ENCODE assay signal across 1 cellular context in the genomic region with DNA sequence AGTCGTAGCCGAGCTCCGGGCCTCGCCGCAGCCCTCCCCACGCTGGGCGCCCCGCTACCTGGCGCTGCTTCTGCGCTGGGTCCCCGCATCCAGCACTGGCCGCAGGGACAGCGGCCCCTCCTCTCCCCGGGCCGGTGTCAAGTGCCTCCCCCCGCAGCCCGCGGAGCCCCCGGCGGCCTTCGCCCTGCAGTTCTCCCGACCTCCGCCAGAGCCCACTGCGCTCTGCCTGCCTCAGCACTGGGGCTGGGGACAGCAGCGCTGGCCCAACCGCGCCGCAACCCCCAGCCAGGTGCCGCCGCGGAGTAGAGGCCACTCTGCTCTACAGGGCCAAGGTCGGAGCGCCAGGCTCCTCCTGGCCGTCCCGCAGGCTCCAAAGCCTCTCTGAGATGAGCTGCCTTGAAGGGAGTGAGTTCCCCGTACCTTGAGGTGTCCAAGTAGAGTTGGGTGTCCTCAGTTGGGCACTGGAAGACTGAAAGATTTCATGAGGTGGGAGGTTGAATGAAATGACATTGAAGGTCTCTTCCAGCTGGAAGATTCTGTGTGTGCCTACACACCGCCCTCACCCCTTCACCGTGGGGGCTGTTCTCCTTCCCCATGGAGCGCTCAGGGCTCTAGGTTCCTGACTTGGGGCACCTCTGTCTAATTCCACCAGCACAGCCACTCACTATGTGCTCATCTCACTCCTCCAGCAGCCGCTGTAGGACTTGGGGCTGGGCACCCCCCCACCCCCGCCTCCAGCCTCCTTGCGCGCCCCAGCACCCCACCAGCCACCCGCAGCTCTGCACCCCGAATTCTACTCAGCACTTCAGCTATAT.
TF ChIP-seq lines count a peak whose summit lies in the region.

No MANE protein-coding gene starts in this region.

TF ChIP-seq in K562, 482 proteins besides CTCF, POLR2A, EP300 and RAD21 (continued from another document and continues in another):
- TF ChIP-seq PRDM10 (IDR thresholded peaks at IDR 0.05; ENCODE audit: partially characterized antibody) (no peak), USF1 (CRISPR knock-in tag; IDR thresholded peaks at IDR 0.05) (0 out of 2 replicates have a peak, but pooled peaks have one; percentile 12), NONO (IDR thresholded peaks at IDR 0.05; ENCODE audit: low read depth in 2 of 2, low read length in 1 of 2) (0 out of 4 replicates have a peak, but pooled peaks of 1 of the 2 experiments have one; percentile 37), HMG20A (CRISPR knock-in tag; conservative IDR thresholded peaks at IDR 0.05) (no peak), PHF20 (IDR thresholded peaks at IDR 0.05; ENCODE audit: partially characterized antibody) (peak; percentile 33), ZNF165 (CRISPR knock-in tag; IDR thresholded peaks at IDR 0.05; ENCODE audit: borderline replicate concordance) (no peak), ZNF232 (CRISPR knock-in tag; IDR thresholded peaks at IDR 0.05) (no peak), ZNF175 (CRISPR knock-in tag; IDR thresholded peaks at IDR 0.05; ENCODE audit: low read depth) (0 out of 2 replicates have a peak, but pooled peaks have one; percentile 39), CBFA2T3 (IDR thresholded peaks at IDR 0.05) (no peak), GABPA (tag; conservative IDR thresholded peaks at IDR 0.05; ENCODE audit: low read depth) (no peak), NR3C1 (CRISPR knock-in tag; IDR thresholded peaks at IDR 0.05) (peak; percentile 91), MLLT1 (IDR thresholded peaks at IDR 0.05) (no peak), CXXC5 (CRISPR knock-in tag; IDR thresholded peaks at IDR 0.05) (peak; percentile 41), FUS (optimal IDR thresholded peaks at IDR 0.05; ENCODE audit: low read depth, low read length) (peak; percentile 67), TGIF2 (CRISPR knock-in tag; IDR thresholded peaks at IDR 0.05) (peak; percentile 71; the same call in 1 of the 2 replicates), HSF4 (CRISPR knock-in tag; IDR thresholded peaks at IDR 0.05; ENCODE audit: borderline replicate concordance) (no peak), MYC (IDR thresholded peaks at IDR 0.05; ENCODE audit: low read depth, low read length) (peak; percentile 14; the same call in 1 of the 2 replicates), MYC (CRISPR knock-in tag; IDR thresholded peaks at IDR 0.05; ENCODE audit: borderline replicate concordance, low read depth) (no peak), ZNF512 (tag; IDR thresholded peaks at IDR 0.05) (no peak), ZNF431 (CRISPR knock-in tag; IDR thresholded peaks at IDR 0.05) (0 out of 2 replicates have a peak, but pooled peaks have one; percentile 27), FOXP4 (CRISPR knock-in tag; IDR thresholded peaks at IDR 0.05; ENCODE audit: borderline replicate concordance) (peak; percentile 69; the same call in 1 of the 2 replicates), MAZ (CRISPR knock-in tag; conservative IDR thresholded peaks at IDR 0.05 in 1 of 2, IDR thresholded peaks at IDR 0.05 in 1 of 2) (peak; percentile 86 to 93), RBM25 (IDR thresholded peaks at IDR 0.05; ENCODE audit: low read depth, low read length, severe bottlenecking) (peak; percentile 24), REST (CRISPR knock-in tag; IDR thresholded peaks at IDR 0.05; ENCODE audit: low read depth) (peak; percentile 98)
- TF ChIP-seq, protein P1, sequence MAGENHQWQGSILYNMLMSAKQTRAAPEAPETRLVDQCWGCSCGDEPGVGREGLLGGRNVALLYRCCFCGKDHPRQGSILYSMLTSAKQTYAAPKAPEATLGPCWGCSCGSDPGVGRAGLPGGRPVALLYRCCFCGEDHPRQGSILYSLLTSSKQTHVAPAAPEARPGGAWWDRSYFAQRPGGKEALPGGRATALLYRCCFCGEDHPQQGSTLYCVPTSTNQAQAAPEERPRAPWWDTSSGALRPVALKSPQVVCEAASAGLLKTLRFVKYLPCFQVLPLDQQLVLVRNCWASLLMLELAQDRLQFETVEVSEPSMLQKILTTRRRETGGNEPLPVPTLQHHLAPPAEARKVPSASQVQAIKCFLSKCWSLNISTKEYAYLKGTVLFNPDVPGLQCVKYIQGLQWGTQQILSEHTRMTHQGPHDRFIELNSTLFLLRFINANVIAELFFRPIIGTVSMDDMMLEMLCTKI (IDR thresholded peaks at IDR 0.05; ENCODE audit: partially characterized antibody): no peak
- TF ChIP-seq, protein P2, sequence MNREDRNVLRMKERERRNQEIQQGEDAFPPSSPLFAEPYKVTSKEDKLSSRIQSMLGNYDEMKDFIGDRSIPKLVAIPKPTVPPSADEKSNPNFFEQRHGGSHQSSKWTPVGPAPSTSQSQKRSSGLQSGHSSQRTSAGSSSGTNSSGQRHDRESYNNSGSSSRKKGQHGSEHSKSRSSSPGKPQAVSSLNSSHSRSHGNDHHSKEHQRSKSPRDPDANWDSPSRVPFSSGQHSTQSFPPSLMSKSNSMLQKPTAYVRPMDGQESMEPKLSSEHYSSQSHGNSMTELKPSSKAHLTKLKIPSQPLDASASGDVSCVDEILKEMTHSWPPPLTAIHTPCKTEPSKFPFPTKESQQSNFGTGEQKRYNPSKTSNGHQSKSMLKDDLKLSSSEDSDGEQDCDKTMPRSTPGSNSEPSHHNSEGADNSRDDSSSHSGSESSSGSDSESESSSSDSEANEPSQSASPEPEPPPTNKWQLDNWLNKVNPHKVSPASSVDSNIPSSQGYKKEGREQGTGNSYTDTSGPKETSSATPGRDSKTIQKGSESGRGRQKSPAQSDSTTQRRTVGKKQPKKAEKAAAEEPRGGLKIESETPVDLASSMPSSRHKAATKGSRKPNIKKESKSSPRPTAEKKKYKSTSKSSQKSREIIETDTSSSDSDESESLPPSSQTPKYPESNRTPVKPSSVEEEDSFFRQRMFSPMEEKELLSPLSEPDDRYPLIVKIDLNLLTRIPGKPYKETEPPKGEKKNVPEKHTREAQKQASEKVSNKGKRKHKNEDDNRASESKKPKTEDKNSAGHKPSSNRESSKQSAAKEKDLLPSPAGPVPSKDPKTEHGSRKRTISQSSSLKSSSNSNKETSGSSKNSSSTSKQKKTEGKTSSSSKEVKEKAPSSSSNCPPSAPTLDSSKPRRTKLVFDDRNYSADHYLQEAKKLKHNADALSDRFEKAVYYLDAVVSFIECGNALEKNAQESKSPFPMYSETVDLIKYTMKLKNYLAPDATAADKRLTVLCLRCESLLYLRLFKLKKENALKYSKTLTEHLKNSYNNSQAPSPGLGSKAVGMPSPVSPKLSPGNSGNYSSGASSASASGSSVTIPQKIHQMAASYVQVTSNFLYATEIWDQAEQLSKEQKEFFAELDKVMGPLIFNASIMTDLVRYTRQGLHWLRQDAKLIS (CRISPR knock-in tag; IDR thresholded peaks at IDR 0.05): no peak
- TF ChIP-seq, protein P3, sequence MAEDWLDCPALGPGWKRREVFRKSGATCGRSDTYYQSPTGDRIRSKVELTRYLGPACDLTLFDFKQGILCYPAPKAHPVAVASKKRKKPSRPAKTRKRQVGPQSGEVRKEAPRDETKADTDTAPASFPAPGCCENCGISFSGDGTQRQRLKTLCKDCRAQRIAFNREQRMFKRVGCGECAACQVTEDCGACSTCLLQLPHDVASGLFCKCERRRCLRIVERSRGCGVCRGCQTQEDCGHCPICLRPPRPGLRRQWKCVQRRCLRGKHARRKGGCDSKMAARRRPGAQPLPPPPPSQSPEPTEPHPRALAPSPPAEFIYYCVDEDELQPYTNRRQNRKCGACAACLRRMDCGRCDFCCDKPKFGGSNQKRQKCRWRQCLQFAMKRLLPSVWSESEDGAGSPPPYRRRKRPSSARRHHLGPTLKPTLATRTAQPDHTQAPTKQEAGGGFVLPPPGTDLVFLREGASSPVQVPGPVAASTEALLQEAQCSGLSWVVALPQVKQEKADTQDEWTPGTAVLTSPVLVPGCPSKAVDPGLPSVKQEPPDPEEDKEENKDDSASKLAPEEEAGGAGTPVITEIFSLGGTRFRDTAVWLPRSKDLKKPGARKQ (CRISPR knock-in tag; IDR thresholded peaks at IDR 0.05): no peak
